Comparison of ENCODE assay signal across 17 cellular contexts in the genomic region with DNA sequence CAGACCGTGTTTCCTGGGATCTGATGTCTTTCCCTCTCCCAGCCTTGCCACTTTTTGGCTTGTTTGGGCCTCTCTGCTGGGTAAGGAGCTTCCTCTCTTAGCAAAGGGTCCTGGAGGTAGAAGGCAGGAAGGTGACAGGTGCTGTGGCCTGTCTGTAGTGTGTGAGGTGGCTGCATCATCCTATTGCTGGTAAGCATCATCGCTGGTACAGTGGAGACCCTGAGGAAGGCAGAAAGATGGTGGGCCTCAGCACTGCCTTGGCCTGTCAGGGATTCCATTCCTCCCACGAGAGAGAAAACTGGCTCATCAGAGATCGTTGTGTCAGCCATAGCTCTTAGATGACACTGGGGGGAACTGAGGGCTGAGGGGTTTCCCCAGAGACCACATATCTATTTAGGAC. TPM values are rescaled to one million over a fixed set of nuclear protein-coding genes. Genes with fewer than 3 reads are reported as not detected.
DNase-seq lines count a peak whose midpoint lies in the region; ATAC-seq lines count a peak whose summit lies in the region.
"Had no signal": no experiment of that assay in that cellular context is flagged by ENCODE, and none has a peak within 500 bp of the region (broad histone marks: within the 10 kb centered on the region; RNA-seq: fewer than 3 reads in every experiment).

No MANE protein-coding gene starts in this region.

- no peaks in the 10 kb centered on the region for H3K27me3 ChIP-seq in mesenchymal stem cell (ENCODE audit: control insufficient read depth in 1 of 2, insufficient read depth in 1 of 2, low read length in 2 of 2)
- H3K27me3 ChIP-seq in stomach smooth muscle (ENCODE audit: control insufficient read depth in 1 of 2, insufficient read depth in 2 of 2, low read length in 2 of 2) = no peaks in the 10 kb centered on the region

- peak overlapping the region; percentile 69 for H3K9ac ChIP-seq in mesenchymal stem cell (ENCODE audit: low read length)
- no peak overlapping the region for H3K9ac ChIP-seq in stomach smooth muscle (ENCODE audit: low read length in 2 of 2)

- ATAC-seq in activated naive CD8-positive, alpha-beta T cell treated with anti-CD3 and anti-CD28 coated beads, Interleukin-2, amount 50 U/mL, for 24 hours = peak; percentile 80
- peak; percentile 10 for ATAC-seq in activated T-helper 17 cell treated with anti-CD3 and anti-CD28 coated beads, Interleukin-2, amount 50 U/mL, for 72 hours (replicated peaks)
- no peak for ATAC-seq in HG03175 (IDR thresholded peaks at IDR 0.05; ENCODE audit: unreplicated experiment)
- ATAC-seq: GM23338 had no signal

- no peak overlapping the region for H3K23ac ChIP-seq in mesenchymal stem cell (ENCODE audit: low read length in 2 of 2)

- H3K4me2 ChIP-seq in mesenchymal stem cell (ENCODE audit: low read length, poor library complexity, severe bottlenecking) = no peak overlapping the region
- H3K4me2 ChIP-seq: GM23338 had no signal

- H3K4me1 ChIP-seq in mesenchymal stem cell (ENCODE audit: control insufficient read depth, insufficient read depth, low read depth, low read length) (peaks cover 76% of the 10 kb centered on the region), stomach smooth muscle (ENCODE audit: control insufficient read depth, insufficient read depth, low read length) (peaks cover 76% of the 10 kb centered on the region)

- peak overlapping the region in 1 of 2 experiments; percentile 3 for H3K4ac ChIP-seq in mesenchymal stem cell (ENCODE audit: low read depth in 1 of 2, low read length in 2 of 2)

- H3K27ac ChIP-seq in mesenchymal stem cell (ENCODE audit: low read length, poor library complexity, severe bottlenecking) = no peak overlapping the region
- H3K27ac ChIP-seq in stomach smooth muscle (ENCODE audit: low read length) = peak overlapping the region; percentile 86
- H3K27ac ChIP-seq: epithelial cell of prostate, prostate gland, thoracic aorta had no signal

- H3K4me1 Mint-ChIP-seq in activated naive CD8-positive, alpha-beta T cell treated with anti-CD3 and anti-CD28 coated beads, Interleukin-2, amount 50 U/mL, for 24 hours = peaks cover 43% of the 10 kb centered on the region
- H3K4me1 Mint-ChIP-seq in activated naive CD8-positive, alpha-beta T cell treated with anti-CD3 and anti-CD28 coated beads for 36 hours = peaks cover 28% of the 10 kb centered on the region
- peaks cover 21% of the 10 kb centered on the region for H3K4me1 Mint-ChIP-seq in activated T-helper 17 cell treated with anti-CD3 and anti-CD28 coated beads, Interleukin-2, amount 50 U/mL, for 72 hours

- no peak overlapping the region for H2AFZ ChIP-seq in mesenchymal stem cell (ENCODE audit: low read depth, low read length)
- H2AFZ ChIP-seq: GM23338 had no signal

- DNase-seq in activated naive CD8-positive, alpha-beta T cell treated with anti-CD3 and anti-CD28 coated beads, Interleukin-2, amount 50 U/mL, for 24 hours = no peak
- DNase-seq in activated naive CD8-positive, alpha-beta T cell treated with anti-CD3 and anti-CD28 coated beads for 36 hours = no peak
- no peak for DNase-seq in mesenchymal stem cell
- no peak for DNase-seq in kidney glomerular epithelial cell (lab: John Stamatoyannopoulos, UW)
- DNase-seq in SW480 (ENCODE audit: low spot score) = no peak
- DNase-seq: activated CD4-positive, alpha-beta T cell treated with anti-CD3 and anti-CD28 coated beads, Interleukin-2, amount 50 U/mL, for 4 hours; activated T-cell treated with anti-CD3 and anti-CD28 coated beads, Interleukin-2, amount 50 U/mL, for 4 hours; NCI-H1694; NCI-H345; stimulated activated CD4-positive, alpha-beta T cell treated with anti-CD3 and anti-CD28 coated beads, Interleukin-15, amount 100 ng/mL, for 24 hours had no signal

- H3K14ac ChIP-seq in mesenchymal stem cell (ENCODE audit: low read length in 2 of 2) = peak overlapping the region in 1 of 2 experiments; percentile 13

- no peak overlapping the region for H3K4me3 Mint-ChIP-seq in activated naive CD8-positive, alpha-beta T cell treated with anti-CD3 and anti-CD28 coated beads, Interleukin-2, amount 50 U/mL, for 24 hours
- H3K4me3 Mint-ChIP-seq in activated naive CD8-positive, alpha-beta T cell treated with anti-CD3 and anti-CD28 coated beads for 36 hours = no peak overlapping the region
- no peak overlapping the region for H3K4me3 Mint-ChIP-seq in activated T-helper 17 cell treated with anti-CD3 and anti-CD28 coated beads, Interleukin-2, amount 50 U/mL, for 72 hours
- H3K4me3 Mint-ChIP-seq: activated T-cell treated with anti-CD3 and anti-CD28 coated beads, Interleukin-2, amount 50 U/mL, for 4 hours had no signal

- peak overlapping the region in 1 of 2 experiments; percentile 88 for H2BK12ac ChIP-seq in mesenchymal stem cell (ENCODE audit: low read length in 2 of 2)

- H3K9me3 ChIP-seq in mesenchymal stem cell (ENCODE audit: control insufficient read depth, low read length) (no peaks in the 10 kb centered on the region), stomach smooth muscle (ENCODE audit: control insufficient read depth in 2 of 2, low read length in 2 of 2) (no peaks in the 10 kb centered on the region)
- H3K9me3 ChIP-seq: prostate gland, thoracic aorta had no signal

- no peak overlapping the region for H3K4me3 ChIP-seq in mesenchymal stem cell (ENCODE audit: insufficient read depth in 1 of 2, low read depth in 1 of 2, low read length in 2 of 2)
- no peak overlapping the region for H3K4me3 ChIP-seq in stomach smooth muscle (ENCODE audit: low read length in 2 of 2)
- H3K4me3 ChIP-seq: GM23338, prostate gland, thoracic aorta had no signal

- 92% methylated on average over 4 of the region's 4 CpGs for WGBS in mesenchymal stem cell

- H3K9me3 Mint-ChIP-seq in activated naive CD8-positive, alpha-beta T cell treated with anti-CD3 and anti-CD28 coated beads, Interleukin-2, amount 50 U/mL, for 24 hours = no peaks in the 10 kb centered on the region
- no peaks in the 10 kb centered on the region for H3K9me3 Mint-ChIP-seq in activated naive CD8-positive, alpha-beta T cell treated with anti-CD3 and anti-CD28 coated beads for 36 hours
- H3K9me3 Mint-ChIP-seq in activated T-helper 17 cell treated with anti-CD3 and anti-CD28 coated beads, Interleukin-2, amount 50 U/mL, for 72 hours = no peaks in the 10 kb centered on the region
- H3K9me3 Mint-ChIP-seq: activated T-cell treated with anti-CD3 and anti-CD28 coated beads, Interleukin-2, amount 50 U/mL, for 4 hours; GM23338 had no signal

- H3K27me3 Mint-ChIP-seq in activated naive CD8-positive, alpha-beta T cell treated with anti-CD3 and anti-CD28 coated beads, Interleukin-2, amount 50 U/mL, for 24 hours = no peaks in the 10 kb centered on the region
- H3K27me3 Mint-ChIP-seq in activated naive CD8-positive, alpha-beta T cell treated with anti-CD3 and anti-CD28 coated beads for 36 hours = no peaks in the 10 kb centered on the region
- H3K27me3 Mint-ChIP-seq in activated T-helper 17 cell treated with anti-CD3 and anti-CD28 coated beads, Interleukin-2, amount 50 U/mL, for 72 hours = no peaks in the 10 kb centered on the region

- H3K27ac Mint-ChIP-seq in activated naive CD8-positive, alpha-beta T cell treated with anti-CD3 and anti-CD28 coated beads, Interleukin-2, amount 50 U/mL, for 24 hours = peak overlapping the region; percentile 49
- H3K27ac Mint-ChIP-seq in activated naive CD8-positive, alpha-beta T cell treated with anti-CD3 and anti-CD28 coated beads for 36 hours = no peak overlapping the region
- H3K27ac Mint-ChIP-seq in activated T-helper 17 cell treated with anti-CD3 and anti-CD28 coated beads, Interleukin-2, amount 50 U/mL, for 72 hours = peak overlapping the region; percentile 56
- H3K27ac Mint-ChIP-seq: GM23338 had no signal

- H2BK120ac ChIP-seq in mesenchymal stem cell (ENCODE audit: low read depth, low read length) = no peak overlapping the region

- H4K91ac ChIP-seq in mesenchymal stem cell (ENCODE audit: low read length) = peak overlapping the region; percentile 70

- H3K79me1 ChIP-seq in mesenchymal stem cell (replicated peaks; ENCODE audit: low read length, poor library complexity, severe bottlenecking) = peaks cover 19% of the 10 kb centered on the region

- H2BK5ac ChIP-seq in mesenchymal stem cell (ENCODE audit: low read depth, low read length, poor library complexity, severe bottlenecking) = no peak overlapping the region

- peak overlapping the region; percentile 17 for H2BK15ac ChIP-seq in mesenchymal stem cell (ENCODE audit: low read depth, poor library complexity, severe bottlenecking)

- H3K36me3 ChIP-seq in mesenchymal stem cell (ENCODE audit: control insufficient read depth in 1 of 2, insufficient read depth in 2 of 2, low read depth in 1 of 2, low read length in 2 of 2) (peaks cover 59 to 63% of the 10 kb centered on the region in 2 experiments), stomach smooth muscle (ENCODE audit: control insufficient read depth in 2 of 2, insufficient read depth in 2 of 2, low read length in 2 of 2) (peaks cover 15 to 17% of the 10 kb centered on the region in 2 donors)

- no peaks in the 10 kb centered on the region for H3K36me3 Mint-ChIP-seq in activated naive CD8-positive, alpha-beta T cell treated with anti-CD3 and anti-CD28 coated beads, Interleukin-2, amount 50 U/mL, for 24 hours (ENCODE audit: low read depth)
- H3K36me3 Mint-ChIP-seq in activated naive CD8-positive, alpha-beta T cell treated with anti-CD3 and anti-CD28 coated beads for 36 hours = no peaks in the 10 kb centered on the region
- H3K36me3 Mint-ChIP-seq in activated T-helper 17 cell treated with anti-CD3 and anti-CD28 coated beads, Interleukin-2, amount 50 U/mL, for 72 hours (ENCODE audit: low read depth) = peaks cover 5% of the 10 kb centered on the region

- H3K18ac ChIP-seq in mesenchymal stem cell (ENCODE audit: low read depth in 1 of 2, low read length in 2 of 2) = peak overlapping the region; percentile 6 to 13

- H2AK5ac ChIP-seq in mesenchymal stem cell (ENCODE audit: low read length, severe bottlenecking) = no peak overlapping the region

- H4K8ac ChIP-seq in mesenchymal stem cell (ENCODE audit: low read length) = no peak overlapping the region

RNA-seq across cellular contexts. Expression of gene ZMIZ1, which starts 46.5 kb away (rescaled TPM):
- 10 to 100 TPM; 27.3 to 28.2 TPM for total RNA-seq in activated naive CD8-positive, alpha-beta T cell treated with anti-CD3 and anti-CD28 coated beads for 36 hours
- total RNA-seq in activated T-helper 17 cell treated with anti-CD3 and anti-CD28 coated beads, Interleukin-2, amount 50 U/mL, for 72 hours = 10 to 100 TPM; 32.9 to 82.6 TPM
- 36.4 TPM for polyA plus RNA-seq in mesenchymal stem cell (2013, experiment 1 of 2)
- 35.8 TPM for polyA plus RNA-seq in mesenchymal stem cell (2013, experiment 2 of 2)
